8 cellular contexts compared by ENCODE assay signal in genomic region chr12:56193025-56193578, GRCh38. TPM values are rescaled to one million over a fixed set of nuclear protein-coding genes. Genes with fewer than 3 reads are reported as not detected.
DNase-seq lines count a peak whose midpoint lies in the region; ATAC-seq and TF ChIP-seq lines count a peak whose summit lies in the region.

No MANE protein-coding gene starts in this region.

- no peaks in the 10 kb centered on the region for H3K27me3 ChIP-seq in neural cell (ENCODE audit: insufficient read depth, low read depth, low read length)

- peaks cover 9% of the 10 kb centered on the region for H3K79me2 ChIP-seq in OCI-LY7 (ENCODE audit: insufficient read depth, low read depth, low read length)
- peaks cover 8% of the 10 kb centered on the region for H3K79me2 ChIP-seq in neural cell (replicated peaks; ENCODE audit: insufficient read depth, low read length)

- H3K4me1 ChIP-seq in OCI-LY7 (ENCODE audit: insufficient read depth, low read length, poor library complexity, severe bottlenecking): peaks cover 24% of the 10 kb centered on the region

- H3K9me3 ChIP-seq in OCI-LY7 (ENCODE audit: low read length): no peaks in the 10 kb centered on the region
- H3K9me3 ChIP-seq in neural cell (ENCODE audit: low read length): no peaks in the 10 kb centered on the region

- H3K4me3 ChIP-seq in OCI-LY7 (ENCODE audit: low read depth, low read length, poor library complexity, severe bottlenecking) (no peak overlapping the region), neural cell (ENCODE audit: low read length) (no peak overlapping the region)

- POLR2A ChIA-PET in OCI-LY7 (lab: Charles Lee): interaction anchor here (0.7 to 2.4 kb wide), 2 partner anchors 19 to 29 kb away, joined by 3 to 19 read pairs; partner anchors contain the start of gene RNF41

- TF ChIP-seq CTCF in OCI-LY7 (conservative IDR thresholded peaks at IDR 0.05; ENCODE audit: low read length) (peak; percentile 99), neural cell (IDR thresholded peaks at IDR 0.05; ENCODE audit: poor library complexity, severe bottlenecking) (peak; percentile 86)

- no peak for ATAC-seq in GM18502 (IDR thresholded peaks at IDR 0.05; ENCODE audit: poor library complexity, unreplicated experiment)

- intact Hi-C loops in OCI-LY7 (cut with micrococcal nuclease; ENCODE audit: unreplicated experiment): loop anchor here (1.0 to 2.0 kb wide), 5 partner anchors 31 to 308 kb away; partner anchors contain the start of genes ANKRD52, CS and NABP2

- TF ChIP-seq EP300 in neural cell (conservative IDR thresholded peaks at IDR 0.05; ENCODE audit: poor library complexity, severe bottlenecking): no peak

- H4K20me1 ChIP-seq in OCI-LY7 (ENCODE audit: insufficient read depth, low read length) (0 out of 2 replicates have a peak, but pooled peaks cover 2% of the 10 kb centered on the region), neural cell (ENCODE audit: insufficient read depth) (no peaks in the 10 kb centered on the region)

- H3K27ac ChIP-seq in OCI-LY7 (ENCODE audit: low read depth, low read length, poor library complexity, severe bottlenecking) (no peak overlapping the region), epithelial cell of prostate (no peak overlapping the region), neural cell (ENCODE audit: low read length) (peak overlapping the region; percentile 30)

- H3K9me2 ChIP-seq in OCI-LY7 (ENCODE audit: insufficient read depth, low read length) (no peaks in the 10 kb centered on the region), neural cell (ENCODE audit: insufficient read depth, low read length) (no peaks in the 10 kb centered on the region)

- peak; percentile 82 for TF ChIP-seq RAD21 in neural cell (conservative IDR thresholded peaks at IDR 0.05)

- DNase-seq in DMS53 (lab: John Stamatoyannopoulos, UW) (peak; percentile 94), KG1 (lab: John Stamatoyannopoulos, UW) (peak; percentile 31), OCI-LY7 (ENCODE audit: low spot score) (peak; percentile 94), activated T-cell treated with anti-CD3 and anti-CD28 coated beads for 1 hour (ENCODE audit: low read depth) (peak; percentile 61), epithelial cell of prostate (ENCODE audit: low read depth, low spot score) (peak; percentile 24), stromal cell of bone marrow (ENCODE audit: low read depth) (peak; percentile 75)

- H3K36me3 ChIP-seq in OCI-LY7 (ENCODE audit: insufficient read depth, low read length) (no peaks in the 10 kb centered on the region), neural cell (ENCODE audit: insufficient read depth, low read length) (no peaks in the 10 kb centered on the region)

- H2AFZ ChIP-seq in OCI-LY7 (ENCODE audit: low read length) (peak overlapping the region; percentile 84), neural cell (ENCODE audit: low read depth, low read length) (no peak overlapping the region)

- peaks cover 7% of the 10 kb centered on the region for H3F3A ChIP-seq in neural cell (ENCODE audit: insufficient read depth, low read length, poor library complexity, severe bottlenecking)

- TSS peak; percentile 60 for BruUV-seq in OCI-LY7 (replicated peaks; lab: Mats Ljungman, UMichigan)

- H3K4me2 ChIP-seq in OCI-LY7 (ENCODE audit: low read length) (peak overlapping the region; percentile 7; the same call in 1 of the 2 replicates), neural cell (ENCODE audit: low read length) (no peak overlapping the region)

- H3K9ac ChIP-seq in neural cell (ENCODE audit: low read length): no peak overlapping the region

- CTCF ChIA-PET in OCI-LY7 (lab: Charles Lee; ENCODE audit: unreplicated experiment): interaction anchor here (0.6 kb wide), 2 partner anchors 29 to 73 kb away, joined by 3 to 7 read pairs; partner anchors contain the start of gene RNF41

TF ChIP-seq in neural cell, 6 proteins besides CTCF, POLR2A, EP300 and RAD21:
- peak; percentile 76 for TF ChIP-seq SMC3 (conservative IDR thresholded peaks at IDR 0.05; ENCODE audit: poor library complexity)
- no peak for TF ChIP-seq MXI1 (conservative IDR thresholded peaks at IDR 0.05; ENCODE audit: poor library complexity, severe bottlenecking)

RNA-seq across cellular contexts. Expression of gene SMARCC2, which starts 3.8 kb away (rescaled TPM):
- 59.7 and 68.3 TPM in 2 replicates for total RNA-seq in OCI-LY7 (2014; rRNA removed; shearing (Covaris generic))
- total RNA-seq in OCI-LY7 (2022): 137 and 162 TPM in 2 replicates
- polyA plus RNA-seq in neural cell: 85.6 and 93.2 TPM in 2 replicates
- 157 TPM in 2 replicates for polyA minus RNA-seq in neural cell

RNA-seq across cellular contexts. Expression of gene RNF41, which starts 28.6 kb away (rescaled TPM):
- total RNA-seq in OCI-LY7 (2014; rRNA removed; shearing (Covaris generic)): 63.8 and 76.1 TPM in 2 replicates
- 43.7 and 45.6 TPM in 2 replicates for total RNA-seq in OCI-LY7 (2022)
- polyA plus RNA-seq in neural cell: 87.9 and 108 TPM in 2 replicates
- polyA minus RNA-seq in neural cell: 128 and 153 TPM in 2 replicates

RNA-seq across cellular contexts. Expression of gene NABP2, which starts 31.0 kb away (rescaled TPM):
- 37.5 and 46.0 TPM in 2 replicates for total RNA-seq in OCI-LY7 (2014; rRNA removed; shearing (Covaris generic))
- total RNA-seq in OCI-LY7 (2022): 54.1 and 61.1 TPM in 2 replicates
- 54.3 and 79.1 TPM in 2 replicates for polyA plus RNA-seq in neural cell
- polyA minus RNA-seq in neural cell: 25.8 and 25.9 TPM in 2 replicates

RNA-seq across cellular contexts. Expression of gene MYL6, which starts 34.9 kb away (rescaled TPM):
- total RNA-seq in OCI-LY7 (2014; rRNA removed; shearing (Covaris generic)): 574 and 654 TPM in 2 replicates
- total RNA-seq in OCI-LY7 (2022): 415 and 468 TPM in 2 replicates
- polyA plus RNA-seq in neural cell: 2,918 and 3,234 TPM in 2 replicates
- 523 and 580 TPM in 2 replicates for polyA minus RNA-seq in neural cell

RNA-seq across cellular contexts. Expression of gene SLC39A5, which starts 36.7 kb away (rescaled TPM):
- total RNA-seq in OCI-LY7 (2014; rRNA removed; shearing (Covaris generic)): 0.76 and 2.5 TPM in 2 replicates
- total RNA-seq in OCI-LY7 (2022): 1.2 and 1.4 TPM in 2 replicates
- 0.33 TPM in 1 of 2 replicates, not detected in the other for polyA plus RNA-seq in neural cell
- not detected in 2 replicates for polyA minus RNA-seq in neural cell

Comparison
In these comparisons a context has a peak if more than half of its experiments do, and no peak if none do; other contexts are left out.
1. DNase-seq: peak in every context shown above with its lines; median percentile 94 in DMS53; 94 in OCI-LY7; 75 in stromal cell of bone marrow; 61 in activated T-cell treated with anti-CD3 and anti-CD28 coated beads for 1 hour; 31 in KG1; 24 in epithelial cell of prostate.